8 cellular contexts compared by ENCODE assay signal in genomic region chr3:13420051-13420816, GRCh38. TPM values are rescaled to one million over a fixed set of nuclear protein-coding genes. Genes with fewer than 3 reads are reported as not detected.
DNase-seq lines count a peak whose midpoint lies in the region; ATAC-seq and TF ChIP-seq lines count a peak whose summit lies in the region.

Gene NUP210, minus strand, starts transcription at chr3:13420322. Its CDS starts 96 bp downstream, at chr3:13420226.

- peaks cover 51% of the 10 kb centered on the region for H3K27me3 ChIP-seq in IMR-90 (ENCODE audit: control insufficient read depth, insufficient read depth, low read length)
- no peaks in the 10 kb centered on the region for H3K27me3 ChIP-seq in lung (ENCODE audit: control insufficient read depth, insufficient read depth)

- DNase-seq in G401 (ENCODE audit: low spot score), result peak; percentile 39
- no peak for DNase-seq in IMR-90
- DNase-seq in T-helper 1 cell, result peak; percentile 24 to 66 (median 31)
- peak; percentile 36 for DNase-seq in lung (ENCODE audit: low spot score)
- DNase-seq in stimulated activated CD8-positive, alpha-beta memory T cell treated with anti-CD3 and anti-CD28 coated beads, Interleukin-4, amount 100 ng/mL, for 48 hours, result peak; percentile 81
- DNase-seq in DMS114 treated with DMSO at 0.1 percent for 48 hours (lab: John Stamatoyannopoulos, UW; ENCODE audit: unreplicated experiment), result no peak

- peaks cover 0 to 3% (median 0%) of the 10 kb centered on the region in 5 experiments for H3K9me3 Mint-ChIP-seq in brain

- H2AK5ac ChIP-seq in IMR-90 (ENCODE audit: low read depth, low read length), result no peak within 1 kb of the TSS

- peak within 1 kb of the TSS; percentile 65 for H2AK9ac ChIP-seq in IMR-90 (replicated peaks; ENCODE audit: low read depth, low read length, poor library complexity)

- no peaks in the 10 kb centered on the region for H4K20me1 ChIP-seq in IMR-90 (ENCODE audit: insufficient read depth, low read length)

- H3K4me3 Mint-ChIP-seq in brain, result peak within 1 kb of the TSS; percentile 81 to 89 (median 82)

- H3K27ac Mint-ChIP-seq in brain, result peak within 1 kb of the TSS; percentile 17 to 72 (median 46)

- peak within 1 kb of the TSS; percentile 43 for H2AFZ ChIP-seq in IMR-90 (replicated peaks; ENCODE audit: low read length, poor library complexity)

- no TSS peak for BruUV-seq in IMR-90 (replicated peaks; lab: Mats Ljungman, UMichigan)

- dilution Hi-C loops in IMR-90 (cut with HindIII; ENCODE audit: low sequenced_read_pairs, unreplicated experiment), result no loop called here

- intact Hi-C loops in IMR-90 (cut with micrococcal nuclease), result no loop called here

- no peak within 1 kb of the TSS for H2BK120ac ChIP-seq in IMR-90 (ENCODE audit: low read depth, low read length)

- in situ Hi-C loops in G401 (cut with HindIII; ENCODE audit: low sequenced_read_pairs), result no loop called here
- in situ Hi-C loops in IMR-90 (cut with MboI; ENCODE audit: low sequenced_read_pairs), result no loop called here

- H3K36me3 Mint-ChIP-seq in brain, result no peaks in the 10 kb centered on the region

- WGBS in IMR-90 (ENCODE audit: extremely low coverage in 2 of 2, insufficient read length in 1 of 2), 2 experiments, result 2% methylated on average over 53 of the region's 88 CpGs; no CpG with 5 or more reads in 1 of the 2 experiments
- 2% methylated on average over 50 to 88 of the region's 88 CpGs for WGBS in lung, 2 donors

- H2BK15ac ChIP-seq in IMR-90 (ENCODE audit: low read depth, low read length), result no peak within 1 kb of the TSS

- no peak within 1 kb of the TSS for H2BK20ac ChIP-seq in IMR-90 (ENCODE audit: low read depth, low read length)

- no peak for TF ChIP-seq RAD21 in IMR-90 (IDR thresholded peaks at IDR 0.05; ENCODE audit: low read length)

- peaks cover 39% of the 10 kb centered on the region for H3K4me1 Mint-ChIP-seq in brain

- H3K9me1 ChIP-seq in IMR-90 (ENCODE audit: insufficient read depth, low read length), result no peaks in the 10 kb centered on the region

- H4K5ac ChIP-seq in IMR-90 (ENCODE audit: low read depth, low read length), result no peak within 1 kb of the TSS

- no peak within 1 kb of the TSS for H3K9ac ChIP-seq in IMR-90 (ENCODE audit: low read depth, low read length)

- TF ChIP-seq CTCF in IMR-90 (conservative IDR thresholded peaks at IDR 0.05; ENCODE audit: low read depth, low read length) (no peak), brain (conservative IDR thresholded peaks at IDR 0.05) (no peak), lung (IDR thresholded peaks at IDR 0.05; ENCODE audit: control extremely low read depth, extremely low read depth) (no peak)

- POLR2A ChIA-PET in IMR-90 (lab: Charles Lee; ENCODE audit: unreplicated experiment), result no interaction called here

- H3K27me3 Mint-ChIP-seq in brain, result peaks cover 13% of the 10 kb centered on the region

- no peak within 1 kb of the TSS for H3K4me2 ChIP-seq in IMR-90 (ENCODE audit: low read depth, low read length)

- no peak within 1 kb of the TSS for H3K56ac ChIP-seq in IMR-90 (ENCODE audit: extremely low read depth, insufficient read depth, low read length)

- no peaks in the 10 kb centered on the region for H3K36me3 ChIP-seq in IMR-90 (ENCODE audit: control insufficient read depth, insufficient read depth, low read length)
- H3K36me3 ChIP-seq in lung (ENCODE audit: control insufficient read depth in 2 of 2, insufficient read depth in 2 of 2, low read length in 2 of 2), result no peaks in the 10 kb centered on the region

- ATAC-seq in GM21447 (IDR thresholded peaks at IDR 0.05; ENCODE audit: unreplicated experiment), result peak; percentile 48
- ATAC-seq in IMR-90 (ENCODE audit: low read depth), result no peak
- peak; percentile 59 for ATAC-seq in lung (ENCODE audit: insufficient read depth, low FRiP score)

- no peak within 1 kb of the TSS for H3K18ac ChIP-seq in IMR-90 (ENCODE audit: low read depth, low read length)

- H3K27ac ChIP-seq in IMR-90 (ENCODE audit: insufficient read depth, low read length) (no peak within 1 kb of the TSS), lung (ENCODE audit: low read depth in 1 of 2, low read length in 1 of 2) (peak within 1 kb of the TSS; percentile 5 to 66)

- no peak within 1 kb of the TSS for H3K4me3 ChIP-seq in IMR-90 (ENCODE audit: insufficient read depth, low read depth, low read length)
- H3K4me3 ChIP-seq in lung, result peak within 1 kb of the TSS; percentile 74

- no peak within 1 kb of the TSS for H4K91ac ChIP-seq in IMR-90 (ENCODE audit: insufficient read depth, low read depth, low read length)

- H2BK5ac ChIP-seq in IMR-90 (ENCODE audit: low read depth, low read length, poor library complexity, severe bottlenecking), result no peak within 1 kb of the TSS

- H3K4ac ChIP-seq in IMR-90 (ENCODE audit: low read depth, low read length), result no peak within 1 kb of the TSS

- no peak within 1 kb of the TSS for H3K14ac ChIP-seq in IMR-90 (replicated peaks; ENCODE audit: low read depth, low read length)

- H4K8ac ChIP-seq in IMR-90 (ENCODE audit: low read depth in 2 of 2, low read length in 2 of 2), result no peak within 1 kb of the TSS

- H3K4me1 ChIP-seq in IMR-90 (ENCODE audit: control insufficient read depth, insufficient read depth, low read length), result no peaks in the 10 kb centered on the region
- H3K4me1 ChIP-seq in lung (ENCODE audit: control insufficient read depth in 2 of 2, insufficient read depth in 2 of 2, low read length in 2 of 2), result peaks cover 0 to 4% of the 10 kb centered on the region in 2 donors

- peaks cover 2% of the 10 kb centered on the region; the same call in 1 of the 2 replicates for H3K9me3 ChIP-seq in IMR-90 (ENCODE audit: control insufficient read depth, insufficient read depth, low read length)
- peaks cover 0 to 3% of the 10 kb centered on the region in 2 donors for H3K9me3 ChIP-seq in lung (ENCODE audit: control insufficient read depth in 2 of 2, insufficient read depth in 1 of 2, low read length in 1 of 2)

- CTCF ChIA-PET in IMR-90 (lab: Yijun Ruan, JAX), result no interaction called here

- H3K23ac ChIP-seq in IMR-90 (ENCODE audit: low read depth, low read length), result no peak within 1 kb of the TSS

- no peak for TF ChIP-seq POLR2A in IMR-90 (IDR thresholded peaks at IDR 0.05; ENCODE audit: low read depth, low read length)

- no peaks in the 10 kb centered on the region for H3K79me1 ChIP-seq in IMR-90 (ENCODE audit: low read depth in 1 of 2, low read length in 2 of 2)

TF ChIP-seq in IMR-90, 13 proteins besides CTCF, POLR2A, EP300 and RAD21:
- TF ChIP-seq BHLHE40 (IDR thresholded peaks at IDR 0.05; ENCODE audit: low read depth, low read length), result no peak
- TF ChIP-seq MAFK (IDR thresholded peaks at IDR 0.05; ENCODE audit: low read depth, low read length), result no peak
- no peak for TF ChIP-seq RFX5 (IDR thresholded peaks at IDR 0.05; ENCODE audit: low read depth, low read length)
- no peak for TF ChIP-seq FOS (IDR thresholded peaks at IDR 0.05; ENCODE audit: low read depth, low read length)
- no peak for TF ChIP-seq CHD1 (IDR thresholded peaks at IDR 0.05; ENCODE audit: low read depth, low read length)
- TF ChIP-seq NFE2L2 (IDR thresholded peaks at IDR 0.05; ENCODE audit: low read depth, low read length), result no peak

RNA-seq across cellular contexts. Expression of gene NUP210, which starts in this region (rescaled TPM):
- 33.0 and 45.0 TPM in 2 replicates for total RNA-seq in G401 (2014; rRNA removed; shearing (Covaris generic))
- total RNA-seq in IMR-90 (2012; rRNA removed) (under 0.01 TPM in 1 of 2 replicates, not detected in the other), lung (10 to 100 TPM; 11.1 to 20.4 TPM)
- polyA plus RNA-seq in IMR-90 (2012; rRNA removed) (0.03 and 0.04 TPM in 2 replicates), brain (ENCODE audit: insufficient read depth, low read depth, low replicate concordance) (24.7 TPM), lung (1 to 10 TPM; 5.4 to 9.8 TPM)
- polyA plus RNA-seq in IMR-90 (2012; cell fraction: cytosol; rRNA removed), result 0.03 and 0.04 TPM in 2 replicates
- polyA plus RNA-seq in IMR-90 (2012; cell fraction: nucleus; rRNA removed; ENCODE audit: low replicate concordance), result 0.03 and 0.17 TPM in 2 replicates

Comparison
In these comparisons a context has a peak if more than half of its experiments do, and no peak if none do; other contexts are left out.
1. RNA of gene NUP210 (total RNA-seq): 33.0 to 45.0 TPM in G401 and 11.1 to 20.4 TPM in lung; under 0.01 TPM in IMR-90; every median in the first group is over 10 times any median in the second.
2. DNase-seq: peak in G401 (single experiment), T-helper 1 cell (5 of 5), lung (single experiment) and stimulated activated CD8-positive, alpha-beta memory T cell treated with anti-CD3 and anti-CD28 coated beads, Interleukin-4, amount 100 ng/mL, for 48 hours (single experiment); none in IMR-90 (single experiment) and DMS114 treated with DMSO at 0.1 percent for 48 hours (single experiment).